In the genomic region with DNA sequence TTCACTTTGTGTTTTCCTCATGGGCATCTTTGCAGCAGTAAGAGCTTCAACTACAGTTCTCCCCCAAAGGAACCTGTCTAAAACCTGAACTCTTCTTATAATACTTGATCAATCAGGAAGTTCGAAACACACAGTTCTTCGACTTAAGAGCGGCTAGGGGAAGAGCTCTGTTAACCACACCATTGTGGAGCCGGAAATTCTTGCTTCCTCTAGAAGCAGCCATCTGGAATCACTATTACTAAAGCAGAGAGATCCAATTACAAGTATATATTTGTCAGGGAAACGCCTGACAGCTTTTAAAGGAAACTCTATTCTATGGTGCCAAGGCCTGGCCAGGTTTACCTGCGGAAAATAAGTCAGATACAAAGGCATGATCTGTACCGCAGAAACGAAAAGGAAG, we compare ENCODE assay signal across 8 cellular contexts.
DNase-seq lines count a peak whose midpoint lies in the region; ATAC-seq, FAIRE-seq and TF ChIP-seq lines count a peak whose summit lies in the region.

No MANE protein-coding gene starts in this region.

- no peak for TF ChIP-seq POLR2A in GM12878 (IDR thresholded peaks at IDR 0.05; ENCODE audit: low read depth, low read length)

- no peaks in the 10 kb centered on the region for H3K79me2 ChIP-seq in GM12878 (ENCODE audit: control insufficient read depth, insufficient read depth, low read length)

- H3K27me3 ChIP-seq in GM12878 (replicated peaks in 1 of 2; ENCODE audit: control insufficient read depth in 2 of 2, insufficient read depth in 2 of 2, low read length in 1 of 2), result no peaks in the 10 kb centered on the region

- ATAC-seq in GM18520 (IDR thresholded peaks at IDR 0.05; ENCODE audit: unreplicated experiment) (peak; percentile 64), HG02642 (IDR thresholded peaks at IDR 0.05; ENCODE audit: poor library complexity, unreplicated experiment) (peak; percentile 90), GM12878 (peak; percentile 84)

- intact Hi-C loops in GM12878 (cut with micrococcal nuclease; ENCODE audit: unreplicated experiment), result loop anchor here (2.0 to 5.0 kb wide), 2 partner anchors 21 to 519 kb away; no protein-coding TSS in a partner anchor

- no TSS peak for BruUV-seq in GM12878 (replicated peaks; lab: Mats Ljungman, UMichigan)

- in situ Hi-C loops in GM12878 (cut with MboI), result no loop called here

- no peak for TF ChIP-seq EP300 in GM12878 (IDR thresholded peaks at IDR 0.05; ENCODE audit: borderline replicate concordance in 1 of 2, control insufficient read depth in 1 of 2, low read depth in 2 of 2, low read length in 2 of 2)

- DNase-seq in NCI-H2171 (lab: John Stamatoyannopoulos, UW) (peak; percentile 94), GM12878 (ENCODE audit: low read depth, low spot score) (peak; percentile 28), pons (ENCODE audit: low spot score) (peak; percentile 39), RKO (ENCODE audit: low spot score) (no peak), hippocampal formation (lab: John Stamatoyannopoulos, UW) (no peak), iPS-NIHi7 (ENCODE audit: extremely low spot score) (no peak)

- no peak for TF ChIP-seq CTCF in GM12878 (IDR thresholded peaks at IDR 0.05 in 2 of 3, conservative IDR thresholded peaks at IDR 0.05 in 1 of 3; ENCODE audit: control insufficient read depth in 2 of 3, extremely low read depth in 1 of 3, insufficient read depth in 1 of 3, low read depth in 3 of 3, low read length in 3 of 3)

- POLR2A ChIA-PET in GM12878 (lab: Charles Lee), result interaction anchor here (1.0 kb wide), 1 partner anchor 21 kb away, joined by 3 read pairs; no protein-coding TSS in a partner anchor

- H3K9me3 ChIP-seq in GM12878 (replicated peaks; ENCODE audit: control insufficient read depth, insufficient read depth, low read length), result peaks cover 6% of the 10 kb centered on the region

- H3K4me3 ChIP-seq in GM12878, result no peak overlapping the region

- peak overlapping the region; percentile 72 for H2AFZ ChIP-seq in GM12878 (ENCODE audit: control insufficient read depth, low read depth, low read length)

- H3K9ac ChIP-seq in GM12878 (ENCODE audit: control insufficient read depth, insufficient read depth, low read length), result no peak overlapping the region; the same call in 1 of the 2 replicates

- H3K36me3 ChIP-seq in GM12878 (ENCODE audit: control insufficient read depth in 2 of 2, insufficient read depth in 2 of 2, low read length in 1 of 2), result peaks cover 0 to 3% of the 10 kb centered on the region in 2 experiments; a peak in 1 of 4 replicates

- SMC1A ChIA-PET in GM12878 (lab: Charles Lee; ENCODE audit: uncharacterized antibody, unreplicated experiment), result interaction anchor here (0.7 to 4.6 kb wide), 13 partner anchors 9 to 403 kb away, joined by 3 to 30 read pairs (median 4); partner anchors contain the start of gene CBLB

- 5% methylated on average over 8 of the region's 8 CpGs for WGBS in GM12878 (ENCODE audit: insufficient coverage, insufficient replicate concordance, low lambda C conversion rate, missing lambda C conversion rate)

- CTCF ChIA-PET in GM12878 (lab: Yijun Ruan, JAX), result interaction anchor here (0.7 to 1.2 kb wide), 4 partner anchors 13 to 404 kb away, joined by 3 to 4 read pairs (median 3); no protein-coding TSS in a partner anchor

- H3K4me2 ChIP-seq in GM12878 (ENCODE audit: control insufficient read depth, insufficient read depth), result peak overlapping the region; percentile 64

- FAIRE-seq in GM12878 (lab: Jason Lieb, UNC), result no peak

- TF ChIP-seq RAD21 in GM12878 (IDR thresholded peaks at IDR 0.05; ENCODE audit: insufficient read depth, low read depth, low read length), result no peak

- H3K4me1 ChIP-seq in GM12878 (ENCODE audit: control insufficient read depth, insufficient read depth, low read length), result peaks cover 4% of the 10 kb centered on the region

- H4K20me1 ChIP-seq in GM12878 (ENCODE audit: control insufficient read depth, insufficient read depth), result no peaks in the 10 kb centered on the region

- peak overlapping the region; percentile 43 for H3K27ac ChIP-seq in GM12878 (ENCODE audit: control insufficient read depth, insufficient read depth)

- RAD21 ChIA-PET in GM12878 (lab: Charles Lee; ENCODE audit: unreplicated experiment), result interaction anchor here (0.7 to 3.1 kb wide), 4 partner anchors 8 to 138 kb away, joined by 3 to 20 read pairs (median 8); no protein-coding TSS in a partner anchor

TF ChIP-seq in GM12878, 131 proteins besides CTCF, POLR2A, EP300 and RAD21:
- TF ChIP-seq ETV6 (conservative IDR thresholded peaks at IDR 0.05 in 1 of 2, IDR thresholded peaks at IDR 0.05 in 1 of 2; ENCODE audit: borderline replicate concordance in 1 of 2, low read depth in 1 of 2) (peak in 1 of 2 experiments; percentile 67; a peak in 1 of 4 replicates), ATF3 (IDR thresholded peaks at IDR 0.05; ENCODE audit: borderline replicate concordance, extremely low read depth, low read depth, low read length) (no peak), JUNB (IDR thresholded peaks at IDR 0.05) (peak; percentile 19; the same call in 1 of the 2 replicates), EED (IDR thresholded peaks at IDR 0.05; ENCODE audit: low read depth) (0 out of 2 replicates have a peak, but pooled peaks have one; percentile 40), RUNX3 (IDR thresholded peaks at IDR 0.05; ENCODE audit: low read length) (peak; percentile 78), NFIC (IDR thresholded peaks at IDR 0.05; ENCODE audit: low read depth, low read length) (peak; percentile 66), FOS (IDR thresholded peaks at IDR 0.05; ENCODE audit: borderline replicate concordance, extremely low read depth, insufficient read length) (no peak)
- TF ChIP-seq, protein P1, sequence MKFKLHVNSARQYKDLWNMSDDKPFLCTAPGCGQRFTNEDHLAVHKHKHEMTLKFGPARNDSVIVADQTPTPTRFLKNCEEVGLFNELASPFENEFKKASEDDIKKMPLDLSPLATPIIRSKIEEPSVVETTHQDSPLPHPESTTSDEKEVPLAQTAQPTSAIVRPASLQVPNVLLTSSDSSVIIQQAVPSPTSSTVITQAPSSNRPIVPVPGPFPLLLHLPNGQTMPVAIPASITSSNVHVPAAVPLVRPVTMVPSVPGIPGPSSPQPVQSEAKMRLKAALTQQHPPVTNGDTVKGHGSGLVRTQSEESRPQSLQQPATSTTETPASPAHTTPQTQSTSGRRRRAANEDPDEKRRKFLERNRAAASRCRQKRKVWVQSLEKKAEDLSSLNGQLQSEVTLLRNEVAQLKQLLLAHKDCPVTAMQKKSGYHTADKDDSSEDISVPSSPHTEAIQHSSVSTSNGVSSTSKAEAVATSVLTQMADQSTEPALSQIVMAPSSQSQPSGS (IDR thresholded peaks at IDR 0.05; ENCODE audit: low read length), result 0 out of 2 replicates have a peak, but pooled peaks have one; percentile 18

Comparison
In these comparisons a context has a peak if more than half of its experiments do, and no peak if none do; other contexts are left out.
1. DNase-seq: peak in NCI-H2171 (single experiment), GM12878 (single experiment) and pons (single experiment); none in RKO (single experiment), hippocampal formation (0 of 2) and iPS-NIHi7 (single experiment).
2. Peak in every context shown above with its lines, with median percentiles within 50 percentile points of each other: ATAC-seq.